8 cellular contexts compared by ENCODE assay signal in the genomic region with DNA sequence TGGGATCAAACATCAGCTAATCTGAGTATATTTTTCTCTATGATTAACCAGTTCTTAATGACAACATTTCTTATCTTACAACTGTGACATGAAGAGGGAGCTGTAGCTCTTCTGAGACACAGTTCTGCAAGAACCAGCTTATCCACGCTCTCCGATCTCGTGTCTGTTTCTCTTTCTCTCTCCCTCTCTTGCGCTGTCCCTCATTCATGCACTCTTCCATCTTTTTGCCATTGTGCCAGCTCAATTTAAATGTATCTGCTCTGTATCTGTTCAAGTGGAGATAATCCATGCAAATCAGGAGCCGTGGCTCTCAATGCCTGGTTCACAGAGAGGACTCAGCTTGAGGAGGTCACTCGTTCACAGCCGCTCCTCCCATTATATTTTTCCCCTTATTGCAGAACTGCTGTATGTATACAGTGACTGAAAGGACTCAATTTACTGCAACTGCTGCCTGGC.
A peak's percentile ranks its signal among the peaks of the same experiment; 100 is the strongest.
DNase-seq lines count a peak whose midpoint lies in the region; ATAC-seq and TF ChIP-seq lines count a peak whose summit lies in the region.

No MANE protein-coding gene starts in this region.

- peak overlapping the region; percentile 67 for H3K27ac ChIP-seq in right cardiac atrium (ENCODE audit: low read length)

- peak; percentile 66 for ATAC-seq in GM21528 (IDR thresholded peaks at IDR 0.05; ENCODE audit: low FRiP score, unreplicated experiment)
- ATAC-seq in right cardiac atrium = peak; percentile 84 to 89
- no peak for ATAC-seq in GM18517 (IDR thresholded peaks at IDR 0.05; ENCODE audit: unreplicated experiment)

- DNase-seq in AG08396 (ENCODE audit: low spot score) (peak; percentile 29), NCI-H1436 treated with DMSO at 0.1 percent for 48 hours (lab: John Stamatoyannopoulos, UW) (peak; percentile 40), amniotic epithelial cell (ENCODE audit: low read depth) (peak; percentile 52), right cardiac atrium (peak in 1 of 3 donors; percentile 37), retinal pigment epithelial cell (ENCODE audit: low read depth) (no peak), NK-92 (lab: John Stamatoyannopoulos, UW; ENCODE audit: unreplicated experiment) (no peak)

- H3K4me1 ChIP-seq in right cardiac atrium (ENCODE audit: control insufficient read depth, insufficient read depth, low read length) = no peaks in the 10 kb centered on the region

- no peaks in the 10 kb centered on the region for H3K27me3 ChIP-seq in right cardiac atrium (ENCODE audit: control insufficient read depth, insufficient read depth)

- no peaks in the 10 kb centered on the region for H3K9me3 ChIP-seq in right cardiac atrium (ENCODE audit: control insufficient read depth, low read length)

- H3K4me3 ChIP-seq in right cardiac atrium (ENCODE audit: low read length) = peak overlapping the region; percentile 98
- peak overlapping the region; percentile 65 for H3K4me3 ChIP-seq in retinal pigment epithelial cell (ENCODE audit: low read length)

- intact Hi-C loops in right cardiac atrium (cut with DNase I) = no loop called here

- WGBS in right cardiac atrium = 2% methylated on average over 7 of the region's 7 CpGs

- TF ChIP-seq CTCF in retinal pigment epithelial cell (conservative IDR thresholded peaks at IDR 0.05; ENCODE audit: low read depth, low read length) = peak; percentile 38

Comparison
In these comparisons a context has a peak if more than half of its experiments do, and no peak if none do; other contexts are left out.
1. DNase-seq: peak in AG08396 (single experiment), NCI-H1436 treated with DMSO at 0.1 percent for 48 hours (single experiment) and amniotic epithelial cell (single experiment); none in retinal pigment epithelial cell (single experiment) and NK-92 (single experiment).